Comparison of ENCODE assay signal across 8 cellular contexts in the genomic region with DNA sequence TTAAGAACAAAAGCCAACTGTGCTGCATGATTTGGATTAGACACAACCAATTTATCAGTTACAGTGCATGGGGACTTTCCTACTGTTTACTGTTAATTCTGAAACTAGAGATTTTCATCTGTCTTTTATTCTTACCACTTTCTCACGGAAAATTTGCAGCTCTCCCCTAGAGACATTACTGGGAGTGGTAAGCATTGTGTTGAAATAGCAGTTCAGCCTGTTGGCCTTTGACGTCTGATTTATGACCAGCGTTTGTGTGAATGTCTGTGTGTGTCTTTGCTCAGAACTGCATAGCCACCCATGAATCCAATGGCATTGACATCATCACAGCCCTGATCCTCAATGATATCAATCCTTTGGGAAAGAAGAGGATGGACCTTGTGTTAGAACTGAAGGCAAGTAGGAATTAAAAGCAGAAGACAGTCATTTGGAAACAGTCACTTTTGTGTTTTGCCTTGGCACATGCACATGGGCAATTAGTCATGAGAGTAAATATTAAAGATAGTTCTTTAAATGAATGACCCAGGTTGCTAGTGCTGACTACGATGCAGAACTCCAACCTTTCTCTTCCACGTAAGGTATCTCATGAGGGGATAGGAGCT.
DNase-seq lines count a peak whose midpoint lies in the region; ATAC-seq and TF ChIP-seq lines count a peak whose summit lies in the region.

No MANE protein-coding gene starts in this region.

- H3K27ac ChIP-seq in CD8-positive, alpha-beta T cell (ENCODE audit: low read depth, low read length): no peak overlapping the region
- peak overlapping the region; percentile 83 for H3K27ac ChIP-seq in breast epithelium
- H3K27ac ChIP-seq in skin epidermis: peak overlapping the region in 18 of 21 experiments; percentile 18 to 81 (median 48)

- no peaks in the 10 kb centered on the region for H3K4me1 ChIP-seq in CD8-positive, alpha-beta T cell (ENCODE audit: insufficient read depth, low read length)
- H3K4me1 ChIP-seq in breast epithelium: peaks cover 2 to 27% of the 10 kb centered on the region in 2 donors

- ATAC-seq in CD8-positive, alpha-beta T cell: no peak
- ATAC-seq in GM19372 (IDR thresholded peaks at IDR 0.05; ENCODE audit: low read depth, unreplicated experiment) (peak; percentile 92), HG03378 (IDR thresholded peaks at IDR 0.05; ENCODE audit: unreplicated experiment) (peak; percentile 93)

- no peaks in the 10 kb centered on the region for H3K9me3 Mint-ChIP-seq in CD8-positive, alpha-beta T cell

- TF ChIP-seq CTCF in CD8-positive, alpha-beta T cell (IDR thresholded peaks at IDR 0.05): no peak
- TF ChIP-seq CTCF in breast epithelium (IDR thresholded peaks at IDR 0.05): no peak

- intact Hi-C loops in CD8-positive, alpha-beta T cell (cut with DNase I, micrococcal nuclease): no loop called here
- intact Hi-C loops in breast epithelium (cut with DNase I; ENCODE audit: low total_unique reads): no loop called here

- peaks cover 75% of the 10 kb centered on the region for H3K36me3 Mint-ChIP-seq in CD8-positive, alpha-beta T cell

- H3K4me3 ChIP-seq in CD8-positive, alpha-beta T cell (ENCODE audit: low read depth, low read length): no peak overlapping the region
- H3K4me3 ChIP-seq in breast epithelium (no peak overlapping the region), skin epidermis (no peak overlapping the region)

- no peaks in the 10 kb centered on the region for H3K27me3 ChIP-seq in CD8-positive, alpha-beta T cell (ENCODE audit: insufficient read depth, low read length)
- H3K27me3 ChIP-seq in breast epithelium: no peaks in the 10 kb centered on the region

- TF ChIP-seq POLR2A in breast epithelium (IDR thresholded peaks at IDR 0.05): no peak

- CTCF ChIA-PET in CD8-positive, alpha-beta T cell (lab: Charles Lee): interaction anchor here (4.6 kb wide), 1 partner anchor 65 kb away, joined by 14 read pairs; no protein-coding TSS in a partner anchor

- H3K9me3 ChIP-seq in CD8-positive, alpha-beta T cell (ENCODE audit: low read length): no peaks in the 10 kb centered on the region
- H3K9me3 ChIP-seq in breast epithelium: no peaks in the 10 kb centered on the region

- no peak overlapping the region for H3K4me3 Mint-ChIP-seq in CD8-positive, alpha-beta T cell

- H3K27ac Mint-ChIP-seq in CD8-positive, alpha-beta T cell: peak overlapping the region; percentile 76

- H3K4me1 Mint-ChIP-seq in CD8-positive, alpha-beta T cell (ENCODE audit: low read depth): no peaks in the 10 kb centered on the region

- no peaks in the 10 kb centered on the region for H3K27me3 Mint-ChIP-seq in CD8-positive, alpha-beta T cell (ENCODE audit: low read depth)

- POLR2A ChIA-PET in CD8-positive, alpha-beta T cell (lab: Charles Lee): no interaction called here

- peaks cover 4% of the 10 kb centered on the region for H3K36me3 ChIP-seq in CD8-positive, alpha-beta T cell (ENCODE audit: insufficient read depth, low read length)
- no peaks in the 10 kb centered on the region for H3K36me3 ChIP-seq in breast epithelium

- DNase-seq in CD8-positive, alpha-beta T cell: no peak
- DNase-seq in breast epithelium (ENCODE audit: low spot score in 2 of 2) (no peak), NCI-H2107 (lab: John Stamatoyannopoulos, UW) (no peak), NCI-H1092 (lab: John Stamatoyannopoulos, UW) (no peak), D341Med (ENCODE audit: low spot score) (no peak)
